In the genomic region with DNA sequence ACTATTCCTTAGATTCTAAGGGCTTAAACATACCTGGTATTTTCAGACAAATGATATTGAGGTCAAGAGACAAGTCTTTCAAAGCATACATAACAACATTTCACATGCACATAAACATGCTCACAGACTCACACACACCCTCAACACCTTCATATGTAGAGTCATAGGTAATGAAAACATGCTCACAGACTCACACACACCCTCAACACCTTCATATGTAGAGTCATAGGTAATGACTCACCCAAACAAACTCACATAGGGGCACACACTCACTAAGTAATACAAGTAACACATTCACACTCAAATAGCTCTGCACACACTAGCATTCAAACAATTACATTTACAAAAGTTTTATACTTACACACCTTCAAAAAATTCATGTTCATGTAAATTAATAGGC, we compare ENCODE assay signal across 20 cellular contexts.
"Had no signal": no experiment of that assay in that cellular context is flagged by ENCODE, and none has a peak within 500 bp of the region (broad histone marks: within the 10 kb centered on the region; RNA-seq: fewer than 3 reads in every experiment).

No MANE protein-coding gene starts in this region.

- H3K4me1 Mint-ChIP-seq: neural crest cell had no signal

- H3K9me3 Mint-ChIP-seq: memory B cell; naive B cell; natural killer cell treated with Interleukin-12 subunit alpha and Interleukin-12 subunit beta and Interleukin-15 and Interleukin-18, amount 100 ng/mL, for 72 hours; stimulated activated memory B cell treated with anti-CD40 and anti-IgM and Interleukin-4, amounts not matched to agents 10 μg/mL and 1 μg/mL and 100 μg/mL, for 72 hours; stimulated activated naive CD8-positive, alpha-beta T cell treated with anti-CD3 and anti-CD28 coated beads, Interleukin-15, Interleukin-2, amounts not matched to agents 100 ng/mL and 50 ng/mL, for 24 hours had no signal

- H3K27ac Mint-ChIP-seq: memory B cell; stimulated activated memory B cell treated with anti-CD40 and anti-IgM and Interleukin-4, amounts not matched to agents 10 μg/mL and 1 μg/mL and 100 μg/mL, for 72 hours; stimulated activated naive CD8-positive, alpha-beta T cell treated with anti-CD3 and anti-CD28 coated beads, Interleukin-15, Interleukin-2, amounts not matched to agents 100 ng/mL and 50 ng/mL, for 24 hours had no signal

- ATAC-seq: left lobe of liver; mucosa of descending colon; natural killer cell treated with Interleukin-12 subunit alpha and Interleukin-12 subunit beta and Interleukin-15 and Interleukin-18, amount 100 ng/mL, for 72 hours; psoas muscle; right cardiac atrium; stimulated activated memory B cell treated with anti-CD40 and anti-IgM and Interleukin-4, amounts not matched to agents 10 μg/mL and 1 μg/mL and 100 μg/mL, for 72 hours; upper lobe of right lung had no signal

- H3K9me3 ChIP-seq: mucosa of descending colon, neutrophil, psoas muscle, sigmoid colon, suprapubic skin, transverse colon, upper lobe of right lung, uterus had no signal

- H3K4me3 Mint-ChIP-seq: memory B cell; naive B cell; natural killer cell treated with Interleukin-12 subunit alpha and Interleukin-12 subunit beta and Interleukin-15 and Interleukin-18, amount 100 ng/mL, for 72 hours; neural crest cell; stimulated activated memory B cell treated with anti-CD40 and anti-IgM and Interleukin-4, amounts not matched to agents 10 μg/mL and 1 μg/mL and 100 μg/mL, for 72 hours; stimulated activated naive CD8-positive, alpha-beta T cell treated with anti-CD3 and anti-CD28 coated beads, Interleukin-15, Interleukin-2, amounts not matched to agents 100 ng/mL and 50 ng/mL, for 24 hours had no signal

- H3K36me3 Mint-ChIP-seq: memory B cell; naive B cell; natural killer cell treated with Interleukin-12 subunit alpha and Interleukin-12 subunit beta and Interleukin-15 and Interleukin-18, amount 100 ng/mL, for 72 hours; stimulated activated memory B cell treated with anti-CD40 and anti-IgM and Interleukin-4, amounts not matched to agents 10 μg/mL and 1 μg/mL and 100 μg/mL, for 72 hours had no signal

- H3K27me3 Mint-ChIP-seq: stimulated activated naive CD8-positive, alpha-beta T cell treated with anti-CD3 and anti-CD28 coated beads, Interleukin-15, Interleukin-2, amounts not matched to agents 100 ng/mL and 50 ng/mL, for 24 hours had no signal

- DNase-seq: dorsolateral prefrontal cortex; effector CD4-positive, alpha-beta T cell; mucosa of descending colon; naive B cell; psoas muscle; right cardiac atrium; sigmoid colon; stimulated activated CD4-positive, alpha-beta T cell treated with anti-CD3 and anti-CD28 coated beads, Interleukin-2, amount 100 ng/mL, for 24 hours; stimulated activated CD4-positive, alpha-beta T cell treated with anti-CD3 and anti-CD28 coated beads, Interleukin-4, amount 100 ng/mL, for 24 hours; transverse colon; upper lobe of right lung; uterus had no signal
